13 cellular contexts compared by ENCODE assay signal in the genomic region with DNA sequence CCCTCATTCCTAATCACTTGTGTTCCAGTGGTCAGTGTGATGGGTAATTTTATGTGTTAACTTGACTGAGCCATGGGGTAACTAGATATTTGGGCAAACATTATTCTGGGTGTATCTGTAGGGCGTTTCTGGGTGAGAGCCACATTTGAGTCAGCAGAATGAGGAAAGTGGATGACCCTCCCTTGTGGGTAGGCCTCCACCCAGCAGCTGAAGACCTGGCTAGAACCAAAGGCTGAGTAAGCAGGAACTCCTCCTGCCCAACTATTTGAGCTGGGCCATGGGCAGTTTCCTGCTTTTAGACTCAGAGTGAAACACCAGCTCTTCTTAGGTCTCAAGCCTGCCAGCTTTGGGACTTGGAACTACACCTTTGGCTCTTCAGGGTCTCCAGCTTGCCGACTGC.
A peak's percentile ranks its signal among the peaks of the same experiment; 100 is the strongest.
DNase-seq lines count a peak whose midpoint lies in the region; ATAC-seq and TF ChIP-seq lines count a peak whose summit lies in the region.
"Had no signal": no experiment of that assay in that cellular context is flagged by ENCODE, and none has a peak within 500 bp of the region (broad histone marks: within the 10 kb centered on the region; RNA-seq: fewer than 3 reads in every experiment).

No MANE protein-coding gene starts in this region.

- POLR2A ChIA-PET in activated CD4-positive, alpha-beta T cell treated with anti-CD3 and anti-CD28 coated beads, Interleukin-2, amount 10 ng/mL, durations not matched to agents 7 days and 5 days (lab: Charles Lee), result no interaction called here
- POLR2A ChIA-PET in CD4-positive, alpha-beta T cell (lab: Charles Lee), result no interaction called here

- ATAC-seq in RWPE2 (ENCODE audit: low read depth), result peak; percentile 90
- ATAC-seq in CD4-positive, alpha-beta T cell (ENCODE audit: poor library complexity), result no peak
- ATAC-seq: SK-N-SH treated with all-trans-retinoic acid at 6 μM for 48 hours had no signal

- peaks cover 13% of the 10 kb centered on the region for H3K27me3 Mint-ChIP-seq in activated CD4-positive, alpha-beta T cell treated with anti-CD3 and anti-CD28 coated beads, Interleukin-2, amount 10 ng/mL, durations not matched to agents 7 days and 5 days
- peaks cover 22% of the 10 kb centered on the region for H3K27me3 Mint-ChIP-seq in CD4-positive, alpha-beta T cell

- intact Hi-C loops in testis (cut with DNase I; ENCODE audit: low total_unique reads), result no loop called here
- intact Hi-C loops in CD4-positive, alpha-beta T cell (cut with DNase I, micrococcal nuclease), result no loop called here

- no peaks in the 10 kb centered on the region for H3K9me3 Mint-ChIP-seq in activated CD4-positive, alpha-beta T cell treated with anti-CD3 and anti-CD28 coated beads, Interleukin-2, amount 10 ng/mL, durations not matched to agents 7 days and 5 days
- H3K9me3 Mint-ChIP-seq in CD4-positive, alpha-beta T cell, result no peaks in the 10 kb centered on the region
- H3K9me3 Mint-ChIP-seq: activated CD4-positive, alpha-beta T cell treated with anti-CD3 and anti-CD28 coated beads, Interleukin-2, amount 10 ng/mL, durations not matched to agents 24 days and 14 days had no signal

- DNase-seq in activated CD4-positive, alpha-beta T cell treated with anti-CD3 and anti-CD28 coated beads, Interleukin-2, amount 10 ng/mL, durations not matched to agents 7 days and 5 days, result no peak
- DNase-seq in activated CD4-positive, alpha-beta T cell treated with anti-CD3 and anti-CD28 coated beads, Interleukin-2, amount 50 U/mL, for 1 hour, result no peak
- no peak for DNase-seq in RWPE2 (ENCODE audit: low spot score)
- peak; percentile 58 for DNase-seq in glomerular visceral epithelial cell (ENCODE audit: extremely low spot score)
- DNase-seq in testis, result peak; percentile 21
- no peak for DNase-seq in coronary artery (ENCODE audit: low spot score)
- no peak for DNase-seq in CD4-positive, alpha-beta T cell
- no peak for DNase-seq in islet precursor cell
- DNase-seq: 8988T; activated CD4-positive, alpha-beta T cell treated with anti-CD3 and anti-CD28 coated beads, Interleukin-2, amount 10 ng/mL, durations not matched to agents 24 days and 14 days; activated naive CD4-positive, alpha-beta T cell treated with Interleukin-2 at 50 U/mL for 16 hours had no signal

- no peaks in the 10 kb centered on the region for H3K27me3 ChIP-seq in RWPE2 (ENCODE audit: insufficient read depth, poor library complexity, severe bottlenecking)
- no peaks in the 10 kb centered on the region for H3K27me3 ChIP-seq in testis
- H3K27me3 ChIP-seq in CD4-positive, alpha-beta T cell (ENCODE audit: control insufficient read depth, insufficient read depth, low read length), result peaks cover 10% of the 10 kb centered on the region
- H3K27me3 ChIP-seq: hepatocyte had no signal

- H3K4me3 Mint-ChIP-seq in activated CD4-positive, alpha-beta T cell treated with anti-CD3 and anti-CD28 coated beads, Interleukin-2, amount 10 ng/mL, durations not matched to agents 7 days and 5 days, result no peak overlapping the region
- H3K4me3 Mint-ChIP-seq in CD4-positive, alpha-beta T cell, result no peak overlapping the region
- H3K4me3 Mint-ChIP-seq: activated CD4-positive, alpha-beta T cell treated with anti-CD3 and anti-CD28 coated beads, Interleukin-2, amount 10 ng/mL, durations not matched to agents 24 days and 14 days had no signal

- no peaks in the 10 kb centered on the region for H3K36me3 Mint-ChIP-seq in activated CD4-positive, alpha-beta T cell treated with anti-CD3 and anti-CD28 coated beads, Interleukin-2, amount 10 ng/mL, durations not matched to agents 7 days and 5 days (ENCODE audit: low read depth)
- no peaks in the 10 kb centered on the region for H3K36me3 Mint-ChIP-seq in CD4-positive, alpha-beta T cell (ENCODE audit: low read depth)

- H3K4me1 ChIP-seq in RWPE2 (ENCODE audit: insufficient read depth, poor library complexity, severe bottlenecking) (peaks cover 14% of the 10 kb centered on the region), testis (no peaks in the 10 kb centered on the region)

- H3K9me3 ChIP-seq in RWPE2 (ENCODE audit: severe bottlenecking) (no peaks in the 10 kb centered on the region), testis (no peaks in the 10 kb centered on the region)
- no peaks in the 10 kb centered on the region for H3K9me3 ChIP-seq in CD4-positive, alpha-beta T cell (ENCODE audit: control insufficient read depth, low read length)

- H3K27ac ChIP-seq in RWPE2 (ENCODE audit: poor library complexity, severe bottlenecking), result peak overlapping the region; percentile 37
- H3K27ac ChIP-seq in testis, result no peak overlapping the region
- H3K27ac ChIP-seq in coronary artery, result peak overlapping the region in 1 of 2 donors; percentile 24
- no peak overlapping the region for H3K27ac ChIP-seq in CD4-positive, alpha-beta T cell (ENCODE audit: low read depth, low read length)
- H3K27ac ChIP-seq: hepatocyte had no signal

- WGBS in testis, 2 donors, result 86 to 88% methylated on average over 2 of the region's 2 CpGs

- peaks cover 3% of the 10 kb centered on the region for H3K4me1 Mint-ChIP-seq in activated CD4-positive, alpha-beta T cell treated with anti-CD3 and anti-CD28 coated beads, Interleukin-2, amount 10 ng/mL, durations not matched to agents 7 days and 5 days
- H3K4me1 Mint-ChIP-seq in CD4-positive, alpha-beta T cell (ENCODE audit: low read depth), result no peaks in the 10 kb centered on the region
- H3K4me1 Mint-ChIP-seq: activated CD4-positive, alpha-beta T cell treated with anti-CD3 and anti-CD28 coated beads, Interleukin-2, amount 10 ng/mL, durations not matched to agents 24 days and 14 days had no signal

- CTCF ChIA-PET in activated CD4-positive, alpha-beta T cell treated with anti-CD3 and anti-CD28 coated beads, Interleukin-2, amount 10 ng/mL, durations not matched to agents 7 days and 5 days (lab: Charles Lee), result no interaction called here
- CTCF ChIA-PET in CD4-positive, alpha-beta T cell (lab: Charles Lee), result no interaction called here

- TF ChIP-seq POLR2A in testis (IDR thresholded peaks at IDR 0.05), result no peak

- no peak for TF ChIP-seq CTCF in RWPE2 (IDR thresholded peaks at IDR 0.05; ENCODE audit: poor library complexity, severe bottlenecking)
- TF ChIP-seq CTCF in testis (IDR thresholded peaks at IDR 0.05), result no peak
- no peak for TF ChIP-seq CTCF in coronary artery (IDR thresholded peaks at IDR 0.05)
- no peak for TF ChIP-seq CTCF in CD4-positive, alpha-beta T cell (IDR thresholded peaks at IDR 0.05)

- H3K4me3 ChIP-seq in RWPE2 (ENCODE audit: severe bottlenecking), result no peak overlapping the region
- no peak overlapping the region for H3K4me3 ChIP-seq in testis
- H3K4me3 ChIP-seq in coronary artery, result no peak overlapping the region
- H3K4me3 ChIP-seq: hepatocyte had no signal

- H3K27ac Mint-ChIP-seq in activated CD4-positive, alpha-beta T cell treated with anti-CD3 and anti-CD28 coated beads, Interleukin-2, amount 10 ng/mL, durations not matched to agents 7 days and 5 days, result peak overlapping the region; percentile 42
- no peak overlapping the region for H3K27ac Mint-ChIP-seq in CD4-positive, alpha-beta T cell
- H3K27ac Mint-ChIP-seq: activated CD4-positive, alpha-beta T cell treated with anti-CD3 and anti-CD28 coated beads, Interleukin-2, amount 10 ng/mL, durations not matched to agents 24 days and 14 days had no signal

- H3K36me3 ChIP-seq in RWPE2 (ENCODE audit: low read depth), result no peaks in the 10 kb centered on the region
- no peaks in the 10 kb centered on the region for H3K36me3 ChIP-seq in testis (ENCODE audit: low read depth, missing control alignments)

Comparison
In these comparisons a context has a peak if more than half of its experiments do, and no peak if none do; other contexts are left out.
1. DNase-seq: peak in glomerular visceral epithelial cell (single experiment) and testis (single experiment); none in activated CD4-positive, alpha-beta T cell treated with anti-CD3 and anti-CD28 coated beads, Interleukin-2, amount 10 ng/mL, durations not matched to agents 7 days and 5 days (single experiment), activated CD4-positive, alpha-beta T cell treated with anti-CD3 and anti-CD28 coated beads, Interleukin-2, amount 50 U/mL, for 1 hour (single experiment), RWPE2 (single experiment), coronary artery (single experiment), CD4-positive, alpha-beta T cell (0 of 10) and islet precursor cell (single experiment).